In the genomic region with DNA sequence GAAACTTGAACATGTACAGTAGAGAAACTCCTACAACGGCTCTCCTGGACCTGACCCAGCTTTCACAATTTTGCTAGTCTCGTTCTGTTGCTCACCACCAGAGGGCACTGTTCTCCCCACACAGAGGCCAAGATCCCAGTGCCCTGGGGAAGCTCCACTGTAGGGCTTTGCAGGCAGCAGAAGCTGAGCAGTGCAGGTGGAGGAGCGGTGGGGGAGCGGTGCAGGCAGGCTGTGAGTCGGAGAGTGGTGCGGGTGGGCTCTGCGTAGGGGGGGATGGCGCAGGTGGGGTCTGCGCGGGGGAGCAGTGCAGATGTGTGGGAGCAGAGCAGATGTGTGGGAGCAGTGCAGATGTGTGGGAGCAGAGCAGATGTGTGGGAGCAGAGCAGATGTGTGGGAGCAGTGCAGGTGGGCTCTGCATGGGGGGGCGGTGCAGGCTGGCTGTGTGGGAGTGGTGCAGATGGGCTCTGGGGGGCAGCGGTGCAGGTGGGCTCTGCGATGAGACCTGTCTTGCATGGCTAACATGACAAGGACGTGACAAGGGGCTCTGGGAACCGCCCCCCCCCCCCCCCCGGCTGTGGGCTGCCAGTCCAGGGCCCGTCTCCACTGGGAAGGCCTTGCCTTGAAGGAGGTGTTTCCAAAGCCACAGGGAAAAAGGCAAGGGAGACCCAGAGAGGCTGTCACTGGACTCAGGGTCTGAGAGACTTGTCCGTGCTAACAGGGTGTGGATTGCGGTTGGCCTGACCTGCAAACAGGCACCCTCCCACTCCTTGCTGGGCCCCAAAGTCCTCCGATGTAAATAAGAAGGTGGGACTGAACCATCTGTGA, we compare ENCODE assay signal across 1 cellular context.
A peak's percentile ranks its signal among the peaks of the same experiment; 100 is the strongest.
TF ChIP-seq lines count a peak whose summit lies in the region.

No MANE protein-coding gene starts in this region.

TF ChIP-seq in HepG2, 621 proteins besides CTCF, POLR2A, EP300 and RAD21 (continued from another document and continues in another):
- TF ChIP-seq, protein P1, sequence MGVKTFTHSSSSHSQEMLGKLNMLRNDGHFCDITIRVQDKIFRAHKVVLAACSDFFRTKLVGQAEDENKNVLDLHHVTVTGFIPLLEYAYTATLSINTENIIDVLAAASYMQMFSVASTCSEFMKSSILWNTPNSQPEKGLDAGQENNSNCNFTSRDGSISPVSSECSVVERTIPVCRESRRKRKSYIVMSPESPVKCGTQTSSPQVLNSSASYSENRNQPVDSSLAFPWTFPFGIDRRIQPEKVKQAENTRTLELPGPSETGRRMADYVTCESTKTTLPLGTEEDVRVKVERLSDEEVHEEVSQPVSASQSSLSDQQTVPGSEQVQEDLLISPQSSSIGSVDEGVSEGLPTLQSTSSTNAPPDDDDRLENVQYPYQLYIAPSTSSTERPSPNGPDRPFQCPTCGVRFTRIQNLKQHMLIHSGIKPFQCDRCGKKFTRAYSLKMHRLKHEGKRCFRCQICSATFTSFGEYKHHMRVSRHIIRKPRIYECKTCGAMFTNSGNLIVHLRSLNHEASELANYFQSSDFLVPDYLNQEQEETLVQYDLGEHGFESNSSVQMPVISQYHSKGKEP (CRISPR knock-in tag; IDR thresholded peaks at IDR 0.05): no peak
- TF ChIP-seq ZSCAN9 (CRISPR knock-in tag; IDR thresholded peaks at IDR 0.05; ENCODE audit: borderline replicate concordance) (0 out of 2 replicates have a peak, but pooled peaks have one; percentile 58), ZSCAN22 (CRISPR knock-in tag; IDR thresholded peaks at IDR 0.05) (no peak), NCOA5 (CRISPR knock-in tag; IDR thresholded peaks at IDR 0.05) (no peak), ZNF205 (CRISPR knock-in tag; IDR thresholded peaks at IDR 0.05) (peak; percentile 52; the same call in 1 of the 2 replicates), PPARG (CRISPR knock-in tag; conservative IDR thresholded peaks at IDR 0.05) (0 out of 2 replicates have a peak, but pooled peaks have one; percentile 25), ZNF350 (CRISPR knock-in tag; IDR thresholded peaks at IDR 0.05; ENCODE audit: borderline replicate concordance, low read depth) (peak; percentile 57; the same call in 1 of the 2 replicates), SRSF4 (IDR thresholded peaks at IDR 0.05; ENCODE audit: low read depth, low read length, poor library complexity, severe bottlenecking) (no peak), SMARCC2 (IDR thresholded peaks at IDR 0.05) (no peak), ZNF451 (CRISPR knock-in tag; IDR thresholded peaks at IDR 0.05) (0 out of 2 replicates have a peak, but pooled peaks have one; percentile 66), NR3C1 (CRISPR knock-in tag; IDR thresholded peaks at IDR 0.05) (no peak), SALL1 (CRISPR knock-in tag; IDR thresholded peaks at IDR 0.05) (peak; percentile 74), TGIF2 (CRISPR knock-in tag; IDR thresholded peaks at IDR 0.05) (no peak), MIER3 (CRISPR knock-in tag; IDR thresholded peaks at IDR 0.05; ENCODE audit: borderline replicate concordance) (peak; percentile 24; the same call in 1 of the 2 replicates), YEATS4 (CRISPR knock-in tag; IDR thresholded peaks at IDR 0.05; ENCODE audit: borderline replicate concordance) (no peak), KDM2A (CRISPR knock-in tag; IDR thresholded peaks at IDR 0.05; ENCODE audit: borderline replicate concordance, low read depth) (peak; percentile 58; the same call in 1 of the 2 replicates), PRPF4 (IDR thresholded peaks at IDR 0.05; ENCODE audit: low read depth, low read length, poor library complexity, severe bottlenecking) (no peak), DMAP1 (CRISPR knock-in tag; IDR thresholded peaks at IDR 0.05) (no peak), ERF (CRISPR knock-in tag; IDR thresholded peaks at IDR 0.05) (peak; percentile 23; the same call in 1 of the 2 replicates), POGZ (CRISPR knock-in tag; IDR thresholded peaks at IDR 0.05) (no peak), XRCC5 (optimal IDR thresholded peaks at IDR 0.05; ENCODE audit: low read length) (peak; percentile 92), ZNF556 (CRISPR knock-in tag; IDR thresholded peaks at IDR 0.05; ENCODE audit: borderline replicate concordance) (0 out of 2 replicates have a peak, but pooled peaks have one; percentile 65), TEAD2 (CRISPR knock-in tag; IDR thresholded peaks at IDR 0.05) (no peak), GFI1 (CRISPR knock-in tag; IDR thresholded peaks at IDR 0.05; ENCODE audit: borderline replicate concordance) (no peak), ZNF883 (CRISPR knock-in tag; IDR thresholded peaks at IDR 0.05; ENCODE audit: not compliant biosample characterization) (peak; percentile 67), ZNF335 (CRISPR knock-in tag; IDR thresholded peaks at IDR 0.05) (no peak), SP1 (IDR thresholded peaks at IDR 0.05) (no peak), SP1 (CRISPR knock-in tag; IDR thresholded peaks at IDR 0.05) (no peak), SAP130 (CRISPR knock-in tag; IDR thresholded peaks at IDR 0.05; ENCODE audit: low read depth) (peak; percentile 56; the same call in 1 of the 2 replicates), CEBPB (IDR thresholded peaks at IDR 0.05; ENCODE audit: borderline replicate concordance, low read depth, low read length) (peak; percentile 60; the same call in 1 of the 2 replicates), DNMT1 (CRISPR knock-in tag; IDR thresholded peaks at IDR 0.05) (no peak), PAWR (CRISPR knock-in tag; IDR thresholded peaks at IDR 0.05; ENCODE audit: borderline replicate concordance) (no peak), ZFAT (CRISPR knock-in tag; conservative IDR thresholded peaks at IDR 0.05) (no peak), PITX1 (CRISPR knock-in tag; IDR thresholded peaks at IDR 0.05) (0 out of 2 replicates have a peak, but pooled peaks have one; percentile 30), AGO1 (IDR thresholded peaks at IDR 0.05; ENCODE audit: low read depth, low read length, poor library complexity, severe bottlenecking) (peak; percentile 27), ZNF589 (CRISPR knock-in tag; conservative IDR thresholded peaks at IDR 0.05) (no peak), ZNF839 (CRISPR knock-in tag; IDR thresholded peaks at IDR 0.05; ENCODE audit: borderline replicate concordance) (peak; percentile 59; the same call in 1 of the 2 replicates), TARDBP (CRISPR knock-in tag; IDR thresholded peaks at IDR 0.05) (0 out of 2 replicates have a peak, but pooled peaks have one; percentile 17)
- TF ChIP-seq, protein P2, sequence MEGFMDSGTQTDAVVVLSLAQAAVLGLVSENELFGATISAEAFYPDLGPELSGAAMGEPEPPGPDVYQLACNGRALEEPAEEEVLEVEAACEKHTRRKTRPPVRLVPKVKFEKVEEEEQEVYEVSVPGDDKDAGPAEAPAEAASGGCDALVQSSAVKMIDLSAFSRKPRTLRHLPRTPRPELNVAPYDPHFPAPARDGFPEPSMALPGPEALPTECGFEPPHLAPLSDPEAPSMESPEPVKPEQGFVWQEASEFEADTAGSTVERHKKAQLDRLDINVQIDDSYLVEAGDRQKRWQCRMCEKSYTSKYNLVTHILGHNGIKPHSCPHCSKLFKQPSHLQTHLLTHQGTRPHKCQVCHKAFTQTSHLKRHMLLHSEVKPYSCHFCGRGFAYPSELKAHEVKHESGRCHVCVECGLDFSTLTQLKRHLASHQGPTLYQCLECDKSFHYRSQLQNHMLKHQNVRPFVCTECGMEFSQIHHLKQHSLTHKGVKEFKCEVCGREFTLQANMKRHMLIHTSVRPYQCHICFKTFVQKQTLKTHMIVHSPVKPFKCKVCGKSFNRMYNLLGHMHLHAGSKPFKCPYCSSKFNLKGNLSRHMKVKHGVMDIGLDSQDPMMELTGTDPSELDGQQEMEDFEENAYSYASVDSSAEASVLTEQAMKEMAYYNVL (CRISPR knock-in tag; IDR thresholded peaks at IDR 0.05; ENCODE audit: borderline replicate concordance): 0 out of 2 replicates have a peak, but pooled peaks have one; percentile 26
- TF ChIP-seq, protein P3, sequence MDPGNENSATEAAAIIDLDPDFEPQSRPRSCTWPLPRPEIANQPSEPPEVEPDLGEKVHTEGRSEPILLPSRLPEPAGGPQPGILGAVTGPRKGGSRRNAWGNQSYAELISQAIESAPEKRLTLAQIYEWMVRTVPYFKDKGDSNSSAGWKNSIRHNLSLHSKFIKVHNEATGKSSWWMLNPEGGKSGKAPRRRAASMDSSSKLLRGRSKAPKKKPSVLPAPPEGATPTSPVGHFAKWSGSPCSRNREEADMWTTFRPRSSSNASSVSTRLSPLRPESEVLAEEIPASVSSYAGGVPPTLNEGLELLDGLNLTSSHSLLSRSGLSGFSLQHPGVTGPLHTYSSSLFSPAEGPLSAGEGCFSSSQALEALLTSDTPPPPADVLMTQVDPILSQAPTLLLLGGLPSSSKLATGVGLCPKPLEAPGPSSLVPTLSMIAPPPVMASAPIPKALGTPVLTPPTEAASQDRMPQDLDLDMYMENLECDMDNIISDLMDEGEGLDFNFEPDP (CRISPR knock-in tag; conservative IDR thresholded peaks at IDR 0.05): no peak
- TF ChIP-seq, protein P4, sequence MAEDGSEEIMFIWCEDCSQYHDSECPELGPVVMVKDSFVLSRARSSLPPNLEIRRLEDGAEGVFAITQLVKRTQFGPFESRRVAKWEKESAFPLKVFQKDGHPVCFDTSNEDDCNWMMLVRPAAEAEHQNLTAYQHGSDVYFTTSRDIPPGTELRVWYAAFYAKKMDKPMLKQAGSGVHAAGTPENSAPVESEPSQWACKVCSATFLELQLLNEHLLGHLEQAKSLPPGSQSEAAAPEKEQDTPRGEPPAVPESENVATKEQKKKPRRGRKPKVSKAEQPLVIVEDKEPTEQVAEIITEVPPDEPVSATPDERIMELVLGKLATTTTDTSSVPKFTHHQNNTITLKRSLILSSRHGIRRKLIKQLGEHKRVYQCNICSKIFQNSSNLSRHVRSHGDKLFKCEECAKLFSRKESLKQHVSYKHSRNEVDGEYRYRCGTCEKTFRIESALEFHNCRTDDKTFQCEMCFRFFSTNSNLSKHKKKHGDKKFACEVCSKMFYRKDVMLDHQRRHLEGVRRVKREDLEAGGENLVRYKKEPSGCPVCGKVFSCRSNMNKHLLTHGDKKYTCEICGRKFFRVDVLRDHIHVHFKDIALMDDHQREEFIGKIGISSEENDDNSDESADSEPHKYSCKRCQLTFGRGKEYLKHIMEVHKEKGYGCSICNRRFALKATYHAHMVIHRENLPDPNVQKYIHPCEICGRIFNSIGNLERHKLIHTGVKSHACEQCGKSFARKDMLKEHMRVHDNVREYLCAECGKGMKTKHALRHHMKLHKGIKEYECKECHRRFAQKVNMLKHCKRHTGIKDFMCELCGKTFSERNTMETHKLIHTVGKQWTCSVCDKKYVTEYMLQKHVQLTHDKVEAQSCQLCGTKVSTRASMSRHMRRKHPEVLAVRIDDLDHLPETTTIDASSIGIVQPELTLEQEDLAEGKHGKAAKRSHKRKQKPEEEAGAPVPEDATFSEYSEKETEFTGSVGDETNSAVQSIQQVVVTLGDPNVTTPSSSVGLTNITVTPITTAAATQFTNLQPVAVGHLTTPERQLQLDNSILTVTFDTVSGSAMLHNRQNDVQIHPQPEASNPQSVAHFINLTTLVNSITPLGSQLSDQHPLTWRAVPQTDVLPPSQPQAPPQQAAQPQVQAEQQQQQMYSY (CRISPR knock-in tag; IDR thresholded peaks at IDR 0.05): no peak
- TF ChIP-seq, protein P5, sequence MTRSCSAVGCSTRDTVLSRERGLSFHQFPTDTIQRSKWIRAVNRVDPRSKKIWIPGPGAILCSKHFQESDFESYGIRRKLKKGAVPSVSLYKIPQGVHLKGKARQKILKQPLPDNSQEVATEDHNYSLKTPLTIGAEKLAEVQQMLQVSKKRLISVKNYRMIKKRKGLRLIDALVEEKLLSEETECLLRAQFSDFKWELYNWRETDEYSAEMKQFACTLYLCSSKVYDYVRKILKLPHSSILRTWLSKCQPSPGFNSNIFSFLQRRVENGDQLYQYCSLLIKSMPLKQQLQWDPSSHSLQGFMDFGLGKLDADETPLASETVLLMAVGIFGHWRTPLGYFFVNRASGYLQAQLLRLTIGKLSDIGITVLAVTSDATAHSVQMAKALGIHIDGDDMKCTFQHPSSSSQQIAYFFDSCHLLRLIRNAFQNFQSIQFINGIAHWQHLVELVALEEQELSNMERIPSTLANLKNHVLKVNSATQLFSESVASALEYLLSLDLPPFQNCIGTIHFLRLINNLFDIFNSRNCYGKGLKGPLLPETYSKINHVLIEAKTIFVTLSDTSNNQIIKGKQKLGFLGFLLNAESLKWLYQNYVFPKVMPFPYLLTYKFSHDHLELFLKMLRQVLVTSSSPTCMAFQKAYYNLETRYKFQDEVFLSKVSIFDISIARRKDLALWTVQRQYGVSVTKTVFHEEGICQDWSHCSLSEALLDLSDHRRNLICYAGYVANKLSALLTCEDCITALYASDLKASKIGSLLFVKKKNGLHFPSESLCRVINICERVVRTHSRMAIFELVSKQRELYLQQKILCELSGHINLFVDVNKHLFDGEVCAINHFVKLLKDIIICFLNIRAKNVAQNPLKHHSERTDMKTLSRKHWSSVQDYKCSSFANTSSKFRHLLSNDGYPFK (CRISPR knock-in tag; IDR thresholded peaks at IDR 0.05; ENCODE audit: borderline replicate concordance): no peak
- TF ChIP-seq, protein P6, sequence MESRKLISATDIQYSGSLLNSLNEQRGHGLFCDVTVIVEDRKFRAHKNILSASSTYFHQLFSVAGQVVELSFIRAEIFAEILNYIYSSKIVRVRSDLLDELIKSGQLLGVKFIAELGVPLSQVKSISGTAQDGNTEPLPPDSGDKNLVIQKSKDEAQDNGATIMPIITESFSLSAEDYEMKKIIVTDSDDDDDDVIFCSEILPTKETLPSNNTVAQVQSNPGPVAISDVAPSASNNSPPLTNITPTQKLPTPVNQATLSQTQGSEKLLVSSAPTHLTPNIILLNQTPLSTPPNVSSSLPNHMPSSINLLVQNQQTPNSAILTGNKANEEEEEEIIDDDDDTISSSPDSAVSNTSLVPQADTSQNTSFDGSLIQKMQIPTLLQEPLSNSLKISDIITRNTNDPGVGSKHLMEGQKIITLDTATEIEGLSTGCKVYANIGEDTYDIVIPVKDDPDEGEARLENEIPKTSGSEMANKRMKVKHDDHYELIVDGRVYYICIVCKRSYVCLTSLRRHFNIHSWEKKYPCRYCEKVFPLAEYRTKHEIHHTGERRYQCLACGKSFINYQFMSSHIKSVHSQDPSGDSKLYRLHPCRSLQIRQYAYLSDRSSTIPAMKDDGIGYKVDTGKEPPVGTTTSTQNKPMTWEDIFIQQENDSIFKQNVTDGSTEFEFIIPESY (CRISPR knock-in tag; IDR thresholded peaks at IDR 0.05): 0 out of 2 replicates have a peak, but pooled peaks have one; percentile 25
- TF ChIP-seq, protein P7, sequence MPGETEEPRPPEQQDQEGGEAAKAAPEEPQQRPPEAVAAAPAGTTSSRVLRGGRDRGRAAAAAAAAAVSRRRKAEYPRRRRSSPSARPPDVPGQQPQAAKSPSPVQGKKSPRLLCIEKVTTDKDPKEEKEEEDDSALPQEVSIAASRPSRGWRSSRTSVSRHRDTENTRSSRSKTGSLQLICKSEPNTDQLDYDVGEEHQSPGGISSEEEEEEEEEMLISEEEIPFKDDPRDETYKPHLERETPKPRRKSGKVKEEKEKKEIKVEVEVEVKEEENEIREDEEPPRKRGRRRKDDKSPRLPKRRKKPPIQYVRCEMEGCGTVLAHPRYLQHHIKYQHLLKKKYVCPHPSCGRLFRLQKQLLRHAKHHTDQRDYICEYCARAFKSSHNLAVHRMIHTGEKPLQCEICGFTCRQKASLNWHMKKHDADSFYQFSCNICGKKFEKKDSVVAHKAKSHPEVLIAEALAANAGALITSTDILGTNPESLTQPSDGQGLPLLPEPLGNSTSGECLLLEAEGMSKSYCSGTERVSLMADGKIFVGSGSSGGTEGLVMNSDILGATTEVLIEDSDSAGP (CRISPR knock-in tag; IDR thresholded peaks at IDR 0.05; ENCODE audit: borderline replicate concordance): 0 out of 2 replicates have a peak, but pooled peaks have one; percentile 22
